In genomic region chr21:43979654-43980053, GRCh38 we compare ENCODE assay signal across 22 cellular contexts. TPM values are rescaled to one million over a fixed set of nuclear protein-coding genes. Genes with fewer than 3 reads are reported as not detected.
A peak's percentile ranks its signal among the peaks of the same experiment; 100 is the strongest.
DNase-seq lines count a peak whose midpoint lies in the region; ATAC-seq, FAIRE-seq and TF ChIP-seq lines count a peak whose summit lies in the region.
"Had no signal": no experiment of that assay in that cellular context is flagged by ENCODE, and none has a peak within 500 bp of the region (broad histone marks: within the 10 kb centered on the region; RNA-seq: fewer than 3 reads in every experiment).

No MANE protein-coding gene starts in this region.

- no peak overlapping the region for H3K9ac ChIP-seq in kidney (ENCODE audit: low read length in 2 of 2)

- H3K36me3 ChIP-seq in kidney (ENCODE audit: control insufficient read depth in 1 of 2, insufficient read depth in 2 of 2, low read length in 2 of 2), result peaks cover 11 to 26% of the 10 kb centered on the region in 2 donors

- H3K4me1 Mint-ChIP-seq in stimulated activated naive CD8-positive, alpha-beta T cell treated with anti-CD3 and anti-CD28 coated beads, Interleukin-15, Interleukin-2, amounts not matched to agents 100 ng/mL and 50 ng/mL, for 24 hours (ENCODE audit: low read depth), result peaks cover 18% of the 10 kb centered on the region
- H3K4me1 Mint-ChIP-seq in stimulated activated naive CD8-positive, alpha-beta T cell treated with anti-CD3 and anti-CD28 coated beads, Interleukin-15, amount 100 ng/mL, for 72 hours, result peaks cover 21% of the 10 kb centered on the region
- H3K4me1 Mint-ChIP-seq in activated naive CD8-positive, alpha-beta T cell treated with anti-CD3 and anti-CD28 coated beads for 36 hours, result peaks cover 18% of the 10 kb centered on the region
- H3K4me1 Mint-ChIP-seq in activated T-helper 1 cell treated with anti-CD3 and anti-CD28 coated beads, Interleukin-12 subunit alpha, Interleukin-12 subunit beta, Interleukin-2, Interleukin-4 antibody, amounts not matched to agents 30 ng/mL and 10 ng/mL and 1 ng/mL, durations not matched to agents 14 hours and 24 hours and 36 hours (ENCODE audit: low read depth), result peaks cover 10% of the 10 kb centered on the region

- H3K9me3 Mint-ChIP-seq in stimulated activated naive CD8-positive, alpha-beta T cell treated with anti-CD3 and anti-CD28 coated beads, Interleukin-15, Interleukin-2, amounts not matched to agents 100 ng/mL and 50 ng/mL, for 24 hours, result no peaks in the 10 kb centered on the region
- no peaks in the 10 kb centered on the region for H3K9me3 Mint-ChIP-seq in stimulated activated naive CD8-positive, alpha-beta T cell treated with anti-CD3 and anti-CD28 coated beads, Interleukin-15, amount 100 ng/mL, for 72 hours
- no peaks in the 10 kb centered on the region for H3K9me3 Mint-ChIP-seq in activated naive CD8-positive, alpha-beta T cell treated with anti-CD3 and anti-CD28 coated beads for 36 hours
- H3K9me3 Mint-ChIP-seq in activated T-helper 1 cell treated with anti-CD3 and anti-CD28 coated beads, Interleukin-12 subunit alpha, Interleukin-12 subunit beta, Interleukin-2, Interleukin-4 antibody, amounts not matched to agents 30 ng/mL and 10 ng/mL and 1 ng/mL, durations not matched to agents 14 hours and 24 hours and 36 hours, result no peaks in the 10 kb centered on the region
- H3K9me3 Mint-ChIP-seq: activated B cell treated with CpG ODN at 0.5 μM for 24 hours; GM23338; stimulated activated memory B cell treated with anti-CD40 and anti-IgM and Interleukin-4, amounts not matched to agents 10 μg/mL and 1 μg/mL and 100 μg/mL, for 72 hours had no signal

- H3K27ac ChIP-seq in angular gyrus (ENCODE audit: low read depth, low read length) (peak overlapping the region; percentile 4), kidney (ENCODE audit: low read depth in 2 of 2, low read length in 2 of 2) (no peak overlapping the region)
- H3K27ac ChIP-seq: HL-60, upper lobe of right lung had no signal

- H3K36me3 Mint-ChIP-seq in stimulated activated naive CD8-positive, alpha-beta T cell treated with anti-CD3 and anti-CD28 coated beads, Interleukin-15, Interleukin-2, amounts not matched to agents 100 ng/mL and 50 ng/mL, for 24 hours (ENCODE audit: low read depth), result no peaks in the 10 kb centered on the region
- peaks cover 5% of the 10 kb centered on the region for H3K36me3 Mint-ChIP-seq in activated naive CD8-positive, alpha-beta T cell treated with anti-CD3 and anti-CD28 coated beads for 36 hours
- peaks cover 28% of the 10 kb centered on the region for H3K36me3 Mint-ChIP-seq in activated T-helper 1 cell treated with anti-CD3 and anti-CD28 coated beads, Interleukin-12 subunit alpha, Interleukin-12 subunit beta, Interleukin-2, Interleukin-4 antibody, amounts not matched to agents 30 ng/mL and 10 ng/mL and 1 ng/mL, durations not matched to agents 14 hours and 24 hours and 36 hours (ENCODE audit: low read depth)

- no peak overlapping the region for H3K4me3 Mint-ChIP-seq in stimulated activated naive CD8-positive, alpha-beta T cell treated with anti-CD3 and anti-CD28 coated beads, Interleukin-15, Interleukin-2, amounts not matched to agents 100 ng/mL and 50 ng/mL, for 24 hours
- H3K4me3 Mint-ChIP-seq in stimulated activated naive CD8-positive, alpha-beta T cell treated with anti-CD3 and anti-CD28 coated beads, Interleukin-15, amount 100 ng/mL, for 72 hours, result no peak overlapping the region
- H3K4me3 Mint-ChIP-seq in activated naive CD8-positive, alpha-beta T cell treated with anti-CD3 and anti-CD28 coated beads for 36 hours, result no peak overlapping the region
- H3K4me3 Mint-ChIP-seq in activated T-helper 1 cell treated with anti-CD3 and anti-CD28 coated beads, Interleukin-12 subunit alpha, Interleukin-12 subunit beta, Interleukin-2, Interleukin-4 antibody, amounts not matched to agents 30 ng/mL and 10 ng/mL and 1 ng/mL, durations not matched to agents 14 hours and 24 hours and 36 hours, result no peak overlapping the region
- H3K4me3 Mint-ChIP-seq: activated B cell treated with CpG ODN at 0.5 μM for 24 hours; activated CD8-positive, alpha-beta T cell treated with anti-CD3 and anti-CD28 coated beads, Interleukin-2, amount 10 ng/mL, durations not matched to agents 7 days and 5 days; GM23338; stimulated activated memory B cell treated with anti-CD40 and anti-IgM and Interleukin-4, amounts not matched to agents 10 μg/mL and 1 μg/mL and 100 μg/mL, for 72 hours had no signal

- ATAC-seq in stimulated activated naive CD8-positive, alpha-beta T cell treated with anti-CD3 and anti-CD28 coated beads, Interleukin-15, amount 100 ng/mL, for 72 hours, result no peak
- ATAC-seq: activated CD8-positive, alpha-beta T cell treated with anti-CD3 and anti-CD28 coated beads, Interleukin-2, amount 10 ng/mL, durations not matched to agents 7 days and 5 days; GM23338; stimulated activated memory B cell treated with anti-CD40 and anti-IgM and Interleukin-4, amounts not matched to agents 10 μg/mL and 1 μg/mL and 100 μg/mL, for 72 hours; upper lobe of right lung had no signal

- no peak for FAIRE-seq in kidney (lab: Jason Lieb, UNC)
- FAIRE-seq: bronchial epithelial cell had no signal

- H3K27ac Mint-ChIP-seq in stimulated activated naive CD8-positive, alpha-beta T cell treated with anti-CD3 and anti-CD28 coated beads, Interleukin-15, Interleukin-2, amounts not matched to agents 100 ng/mL and 50 ng/mL, for 24 hours, result peak overlapping the region; percentile 63
- peak overlapping the region in 1 of 2 donors; percentile 64 for H3K27ac Mint-ChIP-seq in stimulated activated naive CD8-positive, alpha-beta T cell treated with anti-CD3 and anti-CD28 coated beads, Interleukin-15, amount 100 ng/mL, for 72 hours
- H3K27ac Mint-ChIP-seq in activated naive CD8-positive, alpha-beta T cell treated with anti-CD3 and anti-CD28 coated beads for 36 hours, result no peak overlapping the region
- H3K27ac Mint-ChIP-seq in activated T-helper 1 cell treated with anti-CD3 and anti-CD28 coated beads, Interleukin-12 subunit alpha, Interleukin-12 subunit beta, Interleukin-2, Interleukin-4 antibody, amounts not matched to agents 30 ng/mL and 10 ng/mL and 1 ng/mL, durations not matched to agents 14 hours and 24 hours and 36 hours, result no peak overlapping the region
- H3K27ac Mint-ChIP-seq: activated B cell treated with CpG ODN at 0.5 μM for 24 hours; activated CD8-positive, alpha-beta T cell treated with anti-CD3 and anti-CD28 coated beads, Interleukin-2, amount 10 ng/mL, durations not matched to agents 7 days and 5 days; GM23338; stimulated activated memory B cell treated with anti-CD40 and anti-IgM and Interleukin-4, amounts not matched to agents 10 μg/mL and 1 μg/mL and 100 μg/mL, for 72 hours had no signal

- H3K27me3 Mint-ChIP-seq in stimulated activated naive CD8-positive, alpha-beta T cell treated with anti-CD3 and anti-CD28 coated beads, Interleukin-15, Interleukin-2, amounts not matched to agents 100 ng/mL and 50 ng/mL, for 24 hours, result no peaks in the 10 kb centered on the region
- H3K27me3 Mint-ChIP-seq in stimulated activated naive CD8-positive, alpha-beta T cell treated with anti-CD3 and anti-CD28 coated beads, Interleukin-15, amount 100 ng/mL, for 72 hours, result no peaks in the 10 kb centered on the region
- H3K27me3 Mint-ChIP-seq in activated naive CD8-positive, alpha-beta T cell treated with anti-CD3 and anti-CD28 coated beads for 36 hours, result no peaks in the 10 kb centered on the region
- H3K27me3 Mint-ChIP-seq in activated T-helper 1 cell treated with anti-CD3 and anti-CD28 coated beads, Interleukin-12 subunit alpha, Interleukin-12 subunit beta, Interleukin-2, Interleukin-4 antibody, amounts not matched to agents 30 ng/mL and 10 ng/mL and 1 ng/mL, durations not matched to agents 14 hours and 24 hours and 36 hours (ENCODE audit: insufficient read depth), result no peaks in the 10 kb centered on the region
- H3K27me3 Mint-ChIP-seq: activated B cell treated with CpG ODN at 0.5 μM for 24 hours; stimulated activated memory B cell treated with anti-CD40 and anti-IgM and Interleukin-4, amounts not matched to agents 10 μg/mL and 1 μg/mL and 100 μg/mL, for 72 hours had no signal

- TF ChIP-seq CTCF in kidney (IDR thresholded peaks at IDR 0.05; ENCODE audit: borderline replicate concordance, extremely low read depth, insufficient read depth), result no peak

- intact Hi-C loops in kidney (cut with DNase I), result no loop called here
- intact Hi-C loops in activated T-helper 1 cell treated with anti-CD3 and anti-CD28 coated beads, Interleukin-12 subunit alpha, Interleukin-12 subunit beta, Interleukin-2, Interleukin-4 antibody, amounts not matched to agents 30 ng/mL and 10 ng/mL and 1 ng/mL, durations not matched to agents 14 hours and 24 hours and 36 hours (cut with micrococcal nuclease), result no loop called here

- H3K4me1 ChIP-seq in kidney (ENCODE audit: control insufficient read depth in 1 of 2, insufficient read depth in 1 of 2, low read depth in 1 of 2, low read length in 2 of 2), result peaks cover 0 to 7% of the 10 kb centered on the region in 2 donors
- H3K4me1 ChIP-seq: upper lobe of right lung had no signal

- no peak overlapping the region for H3K4me3 ChIP-seq in kidney (ENCODE audit: low read length in 2 of 2)
- H3K4me3 ChIP-seq: GM23338, upper lobe of right lung had no signal

- DNase-seq in stimulated activated naive CD8-positive, alpha-beta T cell treated with anti-CD3 and anti-CD28 coated beads, Interleukin-15, amount 100 ng/mL, for 72 hours, result no peak
- peak; percentile 60 for DNase-seq in kidney
- DNase-seq in activated naive CD8-positive, alpha-beta T cell treated with anti-CD3 and anti-CD28 coated beads for 36 hours, result no peak
- DNase-seq in activated T-helper 1 cell treated with anti-CD3 and anti-CD28 coated beads, Interleukin-12 subunit alpha, Interleukin-12 subunit beta, Interleukin-2, Interleukin-4 antibody, amounts not matched to agents 30 ng/mL and 10 ng/mL and 1 ng/mL, durations not matched to agents 14 hours and 24 hours and 36 hours (ENCODE audit: low spot score), result no peak
- no peak for DNase-seq in stimulated activated naive CD4-positive, alpha-beta T cell (lab: John Stamatoyannopoulos, UW)
- DNase-seq in activated CD4-positive, alpha-beta T cell treated with anti-CD3 and anti-CD28 coated beads for 1 hour, result no peak
- DNase-seq: activated B cell treated with CpG ODN at 0.5 μM for 24 hours; activated CD8-positive, alpha-beta T cell treated with anti-CD3 and anti-CD28 coated beads, Interleukin-2, amount 10 ng/mL, durations not matched to agents 7 days and 5 days; effector CD4-positive, alpha-beta T cell; kidney glomerular epithelial cell; NCI-H2029; NCI-H510A; SHP77 treated with DMSO at 0.1 percent for 48 hours; stimulated activated CD4-positive, alpha-beta T cell treated with anti-CD3 and anti-CD28 coated beads, Interleukin-15, amount 100 ng/mL, for 24 hours; T-helper 2 cell; upper lobe of right lung had no signal

- no peaks in the 10 kb centered on the region for H3K9me3 ChIP-seq in kidney (ENCODE audit: control insufficient read depth in 1 of 2, low read length in 2 of 2)
- H3K9me3 ChIP-seq: upper lobe of right lung had no signal

RNA-seq across cellular contexts. Expression of gene TRAPPC10, which starts 32.5 kb away (rescaled TPM):
- total RNA-seq in kidney, result 48.5 TPM
- polyA plus RNA-seq in kidney (ENCODE audit: insufficient read depth, low read depth, low replicate concordance), result 8.8 TPM
- 10 to 100 TPM; 42.4 to 44.4 TPM for total RNA-seq in activated naive CD8-positive, alpha-beta T cell treated with anti-CD3 and anti-CD28 coated beads for 36 hours
- 85.5 and 95.3 TPM in 2 replicates for total RNA-seq in activated T-helper 1 cell treated with anti-CD3 and anti-CD28 coated beads, Interleukin-12 subunit alpha, Interleukin-12 subunit beta, Interleukin-2, Interleukin-4 antibody, amounts not matched to agents 30 ng/mL and 10 ng/mL and 1 ng/mL, durations not matched to agents 14 hours and 24 hours and 36 hours
